Comparison of ENCODE assay signal across 16 cellular contexts in genomic region chr7:134899729-134900128, GRCh38.
A peak's percentile ranks its signal among the peaks of the same experiment; 100 is the strongest.
DNase-seq lines count a peak whose midpoint lies in the region; ATAC-seq, FAIRE-seq and TF ChIP-seq lines count a peak whose summit lies in the region.
"Had no signal": no experiment of that assay in that cellular context is flagged by ENCODE, and none has a peak within 500 bp of the region (broad histone marks: within the 10 kb centered on the region; RNA-seq: fewer than 3 reads in every experiment).

No MANE protein-coding gene starts in this region.

- H3K79me2 ChIP-seq in astrocyte (ENCODE audit: insufficient read depth, low read length), result peaks cover 98% of the 10 kb centered on the region

- H3K4me3 ChIP-seq in breast epithelium, result no peak overlapping the region
- no peak overlapping the region for H3K4me3 ChIP-seq in astrocyte (ENCODE audit: insufficient read depth, low read depth, low read length)
- H3K4me3 ChIP-seq in left lung, result no peak overlapping the region
- H3K4me3 ChIP-seq: HAP-1 had no signal

- POLR2A ChIA-PET in MCF 10A (lab: Yijun Ruan, JAX), result interaction anchor here (0.5 to 2.5 kb wide), 4 partner anchors 9 to 273 kb away, joined by 3 to 12 read pairs (median 6); partner anchors contain the start of gene BPGM

- no peak for TF ChIP-seq CTCF in MCF 10A (IDR thresholded peaks at IDR 0.05; ENCODE audit: unreplicated experiment)
- TF ChIP-seq CTCF in breast epithelium (IDR thresholded peaks at IDR 0.05), result no peak
- TF ChIP-seq CTCF in astrocyte (IDR thresholded peaks at IDR 0.05; ENCODE audit: insufficient read depth, low read depth, low read length), result no peak
- no peak for TF ChIP-seq CTCF in left lung (IDR thresholded peaks at IDR 0.05)

- peaks cover 0 to 16% of the 10 kb centered on the region in 2 donors for H3K9me3 ChIP-seq in breast epithelium
- H3K9me3 ChIP-seq in astrocyte (ENCODE audit: insufficient read depth, low read depth, low read length), result no peaks in the 10 kb centered on the region
- H3K9me3 ChIP-seq in left lung, result peaks cover 0 to 22% of the 10 kb centered on the region in 2 donors

- H3K27ac ChIP-seq in breast epithelium, result peak overlapping the region in 1 of 2 donors; percentile 57
- peak overlapping the region; percentile 72 for H3K27ac ChIP-seq in astrocyte (ENCODE audit: low read depth, low read length)
- H3K27ac ChIP-seq in left lung, result no peak overlapping the region
- H3K27ac ChIP-seq: WERI-Rb-1 had no signal

- H3K4me1 Mint-ChIP-seq in MCF 10A (ENCODE audit: insufficient read depth, unreplicated experiment) (peaks cover 42% of the 10 kb centered on the region), astrocyte (ENCODE audit: low read depth, unreplicated experiment) (peaks cover 64% of the 10 kb centered on the region)

- H3K36me3 Mint-ChIP-seq in MCF 10A (ENCODE audit: insufficient read depth, unreplicated experiment), result peaks cover 35% of the 10 kb centered on the region
- peaks cover 21% of the 10 kb centered on the region for H3K36me3 Mint-ChIP-seq in astrocyte (ENCODE audit: low read depth, unreplicated experiment)

- peak overlapping the region; percentile 59 for H3K4me2 ChIP-seq in astrocyte (ENCODE audit: low read length)

- H3K9ac ChIP-seq in astrocyte (ENCODE audit: low read length), result peak overlapping the region; percentile 18

- H4K20me1 ChIP-seq in astrocyte (ENCODE audit: insufficient read depth, low read length), result peaks cover 83% of the 10 kb centered on the region

- H3K4me3 Mint-ChIP-seq in MCF 10A (ENCODE audit: unreplicated experiment) (peak overlapping the region; percentile 11), astrocyte (ENCODE audit: unreplicated experiment) (no peak overlapping the region)
- H3K4me3 Mint-ChIP-seq: naive thymus-derived CD4-positive, alpha-beta T cell; stimulated activated naive B cell treated with anti-CD40 and anti-IgM and Interleukin-4, amounts not matched to agents 10 μg/mL and 1 μg/mL and 100 μg/mL, for 72 hours had no signal

- H3K36me3 ChIP-seq in breast epithelium (no peaks in the 10 kb centered on the region), astrocyte (ENCODE audit: insufficient read depth, low read length) (peaks cover 13% of the 10 kb centered on the region), left lung (no peaks in the 10 kb centered on the region)
- H3K36me3 ChIP-seq: HAP-1, WERI-Rb-1 had no signal

- FAIRE-seq in astrocyte (lab: Jason Lieb, UNC) (no peak), urothelium cell line (lab: Jason Lieb, UNC) (no peak)

- ATAC-seq in left lung, result peak; percentile 59
- no peak for ATAC-seq in HG03108 (IDR thresholded peaks at IDR 0.05; ENCODE audit: unreplicated experiment)
- ATAC-seq: naive thymus-derived CD4-positive, alpha-beta T cell; stimulated activated naive B cell treated with anti-CD40 and anti-IgM and Interleukin-4, amounts not matched to agents 10 μg/mL and 1 μg/mL and 100 μg/mL, for 72 hours had no signal

- DNase-seq in MCF 10A (ENCODE audit: unreplicated experiment) (peak; percentile 70), breast epithelium (ENCODE audit: low spot score in 2 of 2) (no peak), astrocyte (ENCODE audit: low read depth) (peak; percentile 78), left lung (no peak), urothelium cell line (ENCODE audit: low spot score) (peak; percentile 14), erythroblast (lab: John Stamatoyannopoulos, UW) (no peak), cortex of kidney (lab: John Stamatoyannopoulos, UW) (no peak)
- DNase-seq: activated effector memory CD4-positive, alpha-beta T cell treated with Interleukin-2 at 50 U/mL for 16 hours; dermis blood vessel endothelial cell; hypothalamus; naive thymus-derived CD4-positive, alpha-beta T cell; NCI-H1092; stimulated activated naive B cell treated with anti-CD40 and anti-IgM and Interleukin-4, amounts not matched to agents 10 μg/mL and 1 μg/mL and 100 μg/mL, for 72 hours; WERI-Rb-1 had no signal

- H3K27me3 ChIP-seq in breast epithelium (no peaks in the 10 kb centered on the region), astrocyte (ENCODE audit: insufficient read depth, low read length) (no peaks in the 10 kb centered on the region), left lung (no peaks in the 10 kb centered on the region)

- intact Hi-C loops in MCF 10A (cut with micrococcal nuclease) (no loop called here), breast epithelium (cut with DNase I; ENCODE audit: low total_unique reads) (loop anchor here (5.0 kb wide), 1 partner anchor 873 kb away; no protein-coding TSS in a partner anchor), left lung (cut with DNase I) (no loop called here)

- no peak for TF ChIP-seq POLR2A in breast epithelium (IDR thresholded peaks at IDR 0.05)
- no peak for TF ChIP-seq POLR2A in erythroblast (IDR thresholded peaks at IDR 0.05; ENCODE audit: low read length)

- H3K27me3 Mint-ChIP-seq in MCF 10A (ENCODE audit: insufficient read depth, unreplicated experiment) (no peaks in the 10 kb centered on the region), astrocyte (ENCODE audit: low read depth, unreplicated experiment) (no peaks in the 10 kb centered on the region)

- H3K4me1 ChIP-seq in breast epithelium, result peaks cover 0 to 7% of the 10 kb centered on the region in 2 donors
- peaks cover 7% of the 10 kb centered on the region for H3K4me1 ChIP-seq in astrocyte (ENCODE audit: insufficient read depth, low read length)
- peaks cover 0 to 4% of the 10 kb centered on the region in 2 donors for H3K4me1 ChIP-seq in left lung
- H3K4me1 ChIP-seq: HAP-1 had no signal

- no TSS peak for BruUV-seq in MCF 10A (replicated peaks; lab: Mats Ljungman, UMichigan)

- H3K9me3 Mint-ChIP-seq in MCF 10A (ENCODE audit: unreplicated experiment) (peaks cover 11% of the 10 kb centered on the region), astrocyte (ENCODE audit: unreplicated experiment) (no peaks in the 10 kb centered on the region)

- no peak overlapping the region for H2AFZ ChIP-seq in astrocyte (ENCODE audit: low read depth, low read length)

- peak overlapping the region; percentile 61 for H3K27ac Mint-ChIP-seq in MCF 10A (ENCODE audit: low read depth, unreplicated experiment)
- H3K27ac Mint-ChIP-seq in astrocyte (ENCODE audit: unreplicated experiment), result peak overlapping the region; percentile 94

- CTCF ChIA-PET in MCF 10A (lab: Yijun Ruan, JAX), result interaction anchor here (0.9 to 2.6 kb wide), 5 partner anchors 11 to 212 kb away, joined by 3 to 13 read pairs (median 4); no protein-coding TSS in a partner anchor

Comparison
In these comparisons a context has a peak if more than half of its experiments do, and no peak if none do; other contexts are left out.
1. DNase-seq: peak in MCF 10A (single experiment), astrocyte (single experiment) and urothelium cell line (single experiment); none in breast epithelium (0 of 2), left lung (0 of 2), erythroblast (0 of 2) and cortex of kidney (single experiment).